ENCODE assay signal across 8 cellular contexts in genomic region chr19:40798223-40798996, GRCh38. TPM values are rescaled to one million over a fixed set of nuclear protein-coding genes. Genes with fewer than 3 reads are reported as not detected.
DNase-seq lines count a peak whose midpoint lies in the region; ATAC-seq and TF ChIP-seq lines count a peak whose summit lies in the region.

No MANE protein-coding gene starts in this region.

- peaks cover 42% of the 10 kb centered on the region for H3K4me1 Mint-ChIP-seq in activated T-helper 2 cell treated with anti-CD3 and anti-CD28 coated beads, Interferon-gamma antibody, Interleukin-2, Interleukin-4, amounts not matched to agents 10 μg/mL and 5 μg/mL and 100 μg/mL, durations not matched to agents 14 hours and 24 hours and 36 hours (ENCODE audit: low read depth)
- H3K4me1 Mint-ChIP-seq in natural killer cell treated with Interleukin-12 subunit alpha and Interleukin-12 subunit beta and Interleukin-15 and Interleukin-18, amount 100 ng/mL, for 72 hours (ENCODE audit: low read depth in 2 of 2), result peaks cover 53 to 54% of the 10 kb centered on the region in 2 donors

- peaks cover 34% of the 10 kb centered on the region for H3K36me3 Mint-ChIP-seq in activated T-helper 2 cell treated with anti-CD3 and anti-CD28 coated beads, Interferon-gamma antibody, Interleukin-2, Interleukin-4, amounts not matched to agents 10 μg/mL and 5 μg/mL and 100 μg/mL, durations not matched to agents 14 hours and 24 hours and 36 hours (ENCODE audit: low read depth)
- peaks cover 16% of the 10 kb centered on the region for H3K36me3 Mint-ChIP-seq in natural killer cell treated with Interleukin-12 subunit alpha and Interleukin-12 subunit beta and Interleukin-15 and Interleukin-18, amount 100 ng/mL, for 72 hours

- intact Hi-C loops in activated T-helper 2 cell treated with anti-CD3 and anti-CD28 coated beads, Interferon-gamma antibody, Interleukin-2, Interleukin-4, amounts not matched to agents 10 μg/mL and 5 μg/mL and 100 μg/mL, durations not matched to agents 14 hours and 24 hours and 36 hours (cut with micrococcal nuclease), result loop anchor here (1.0 to 5.0 kb wide), 5 partner anchors 20 to 1391 kb away; partner anchors contain the start of genes COQ8B, ITPKC, RAB4B and SNRPA

- H3K27ac Mint-ChIP-seq in activated T-helper 2 cell treated with anti-CD3 and anti-CD28 coated beads, Interferon-gamma antibody, Interleukin-2, Interleukin-4, amounts not matched to agents 10 μg/mL and 5 μg/mL and 100 μg/mL, durations not matched to agents 14 hours and 24 hours and 36 hours, result peak overlapping the region; percentile 94
- H3K27ac Mint-ChIP-seq in natural killer cell treated with Interleukin-12 subunit alpha and Interleukin-12 subunit beta and Interleukin-15 and Interleukin-18, amount 100 ng/mL, for 72 hours, result peak overlapping the region; percentile 97 to 99

- peak overlapping the region; percentile 86 for H3K9ac ChIP-seq in ES-I3 (ENCODE audit: low read depth, low read length)

- no peaks in the 10 kb centered on the region; the same call in 1 of the 2 replicates for H3K36me3 ChIP-seq in ES-I3 (ENCODE audit: insufficient read depth, low read length)

- TF ChIP-seq CTCF in LNCaP clone FGC (IDR thresholded peaks at IDR 0.05; ENCODE audit: control insufficient read depth, extremely low read depth, insufficient read depth) (0 out of 2 replicates have a peak, but pooled peaks have one; percentile 2), fibroblast of pulmonary artery (IDR thresholded peaks at IDR 0.05; ENCODE audit: low read length, missing control alignments) (peak; percentile 50)

- H3K4me3 ChIP-seq in LNCaP clone FGC (ENCODE audit: low read depth, low read length), result peak overlapping the region; percentile 55
- peak overlapping the region; percentile 52 for H3K4me3 ChIP-seq in fibroblast of pulmonary artery (replicated peaks; ENCODE audit: low read depth, low read length)

- no peaks in the 10 kb centered on the region for H3K9me3 Mint-ChIP-seq in activated T-helper 2 cell treated with anti-CD3 and anti-CD28 coated beads, Interferon-gamma antibody, Interleukin-2, Interleukin-4, amounts not matched to agents 10 μg/mL and 5 μg/mL and 100 μg/mL, durations not matched to agents 14 hours and 24 hours and 36 hours
- no peaks in the 10 kb centered on the region for H3K9me3 Mint-ChIP-seq in natural killer cell treated with Interleukin-12 subunit alpha and Interleukin-12 subunit beta and Interleukin-15 and Interleukin-18, amount 100 ng/mL, for 72 hours

- no peaks in the 10 kb centered on the region for H3K27me3 Mint-ChIP-seq in activated T-helper 2 cell treated with anti-CD3 and anti-CD28 coated beads, Interferon-gamma antibody, Interleukin-2, Interleukin-4, amounts not matched to agents 10 μg/mL and 5 μg/mL and 100 μg/mL, durations not matched to agents 14 hours and 24 hours and 36 hours (ENCODE audit: low read depth)
- no peaks in the 10 kb centered on the region for H3K27me3 Mint-ChIP-seq in natural killer cell treated with Interleukin-12 subunit alpha and Interleukin-12 subunit beta and Interleukin-15 and Interleukin-18, amount 100 ng/mL, for 72 hours

- ATAC-seq in natural killer cell treated with Interleukin-12 subunit alpha and Interleukin-12 subunit beta and Interleukin-15 and Interleukin-18, amount 100 ng/mL, for 72 hours, result peak; percentile 63 to 88

- peak overlapping the region; percentile 88 for H3K4me3 Mint-ChIP-seq in activated T-helper 2 cell treated with anti-CD3 and anti-CD28 coated beads, Interferon-gamma antibody, Interleukin-2, Interleukin-4, amounts not matched to agents 10 μg/mL and 5 μg/mL and 100 μg/mL, durations not matched to agents 14 hours and 24 hours and 36 hours (ENCODE audit: low read depth)
- peak overlapping the region; percentile 94 for H3K4me3 Mint-ChIP-seq in natural killer cell treated with Interleukin-12 subunit alpha and Interleukin-12 subunit beta and Interleukin-15 and Interleukin-18, amount 100 ng/mL, for 72 hours

- no peaks in the 10 kb centered on the region for H3K9me3 ChIP-seq in ES-I3 (ENCODE audit: control insufficient read depth, insufficient read depth, low read length)

- DNase-seq in H4 (ENCODE audit: low spot score) (peak; percentile 98), LNCaP clone FGC (ENCODE audit: low read depth) (peak; percentile 91), RPMI8226 (peak; percentile 99), fibroblast of pulmonary artery (ENCODE audit: low read depth) (peak; percentile 100)
- DNase-seq in activated T-helper 2 cell treated with anti-CD3 and anti-CD28 coated beads, Interferon-gamma antibody, Interleukin-2, Interleukin-4, amounts not matched to agents 10 μg/mL and 5 μg/mL and 100 μg/mL, durations not matched to agents 14 hours and 24 hours and 36 hours (ENCODE audit: low spot score), result peak; percentile 100
- DNase-seq in natural killer cell treated with Interleukin-12 subunit alpha and Interleukin-12 subunit beta and Interleukin-15 and Interleukin-18, amount 100 ng/mL, for 72 hours (ENCODE audit: low spot score), result peak; percentile 100
- peak; percentile 100 for DNase-seq in stimulated activated naive CD4-positive, alpha-beta T cell treated with Interleukin-2 at 50 U/mL for 16 hours (lab: John Stamatoyannopoulos, UW)

- peaks cover 9% of the 10 kb centered on the region; the same call in 1 of the 2 replicates for H3K4me1 ChIP-seq in ES-I3 (ENCODE audit: insufficient read depth, low read length)

RNA-seq across cellular contexts. Expression of gene EGLN2, which starts 0.6 kb away (rescaled TPM):
- 25.7 and 30.5 TPM in 2 replicates for total RNA-seq in H4 (2014; rRNA removed; shearing (Covaris generic))
- total RNA-seq in activated T-helper 2 cell treated with anti-CD3 and anti-CD28 coated beads, Interferon-gamma antibody, Interleukin-2, Interleukin-4, amounts not matched to agents 10 μg/mL and 5 μg/mL and 100 μg/mL, durations not matched to agents 14 hours and 24 hours and 36 hours, result 98.5 and 104 TPM in 2 replicates
- 100 to 1,000 TPM; 119 to 136 TPM for total RNA-seq in natural killer cell treated with Interleukin-12 subunit alpha and Interleukin-12 subunit beta and Interleukin-15 and Interleukin-18, amount 100 ng/mL, for 72 hours

RNA-seq across cellular contexts. Expression of gene RAB4B, which starts 20.4 kb away (rescaled TPM):
- 15.9 and 18.8 TPM in 2 replicates for total RNA-seq in H4 (2014; rRNA removed; shearing (Covaris generic))
- total RNA-seq in activated T-helper 2 cell treated with anti-CD3 and anti-CD28 coated beads, Interferon-gamma antibody, Interleukin-2, Interleukin-4, amounts not matched to agents 10 μg/mL and 5 μg/mL and 100 μg/mL, durations not matched to agents 14 hours and 24 hours and 36 hours, result 50.1 and 50.4 TPM in 2 replicates
- 100 to 1,000 TPM in 1 of 2 donors, 10 to 100 TPM in 1; 83.3 to 128 TPM for total RNA-seq in natural killer cell treated with Interleukin-12 subunit alpha and Interleukin-12 subunit beta and Interleukin-15 and Interleukin-18, amount 100 ng/mL, for 72 hours

RNA-seq across cellular contexts. Expression of gene MIA, which starts 23.1 kb away (rescaled TPM):
- total RNA-seq in H4 (2014; rRNA removed; shearing (Covaris generic)), result 1.1 TPM in 1 of 2 replicates, not detected in the other
- 0.69 TPM in 1 of 2 replicates, not detected in the other for total RNA-seq in activated T-helper 2 cell treated with anti-CD3 and anti-CD28 coated beads, Interferon-gamma antibody, Interleukin-2, Interleukin-4, amounts not matched to agents 10 μg/mL and 5 μg/mL and 100 μg/mL, durations not matched to agents 14 hours and 24 hours and 36 hours
- 1 to 10 TPM; 1.1 to 2.4 TPM for total RNA-seq in natural killer cell treated with Interleukin-12 subunit alpha and Interleukin-12 subunit beta and Interleukin-15 and Interleukin-18, amount 100 ng/mL, for 72 hours

RNA-seq across cellular contexts. Expression of gene SNRPA, which starts 47.4 kb away (rescaled TPM):
- 42.3 and 71.7 TPM in 2 replicates for total RNA-seq in H4 (2014; rRNA removed; shearing (Covaris generic))
- total RNA-seq in activated T-helper 2 cell treated with anti-CD3 and anti-CD28 coated beads, Interferon-gamma antibody, Interleukin-2, Interleukin-4, amounts not matched to agents 10 μg/mL and 5 μg/mL and 100 μg/mL, durations not matched to agents 14 hours and 24 hours and 36 hours, result 257 and 267 TPM in 2 replicates
- 100 to 1,000 TPM in 1 of 2 donors, 10 to 100 TPM in 1; 95.5 to 191 TPM for total RNA-seq in natural killer cell treated with Interleukin-12 subunit alpha and Interleukin-12 subunit beta and Interleukin-15 and Interleukin-18, amount 100 ng/mL, for 72 hours

RNA-seq across cellular contexts. Expression of gene ACTMAP, which starts 48.1 kb away (rescaled TPM):
- total RNA-seq in H4 (2014; rRNA removed; shearing (Covaris generic)), result 0.21 and 0.39 TPM in 2 replicates
- total RNA-seq in activated T-helper 2 cell treated with anti-CD3 and anti-CD28 coated beads, Interferon-gamma antibody, Interleukin-2, Interleukin-4, amounts not matched to agents 10 μg/mL and 5 μg/mL and 100 μg/mL, durations not matched to agents 14 hours and 24 hours and 36 hours, result 13.2 and 14.2 TPM in 2 replicates
- 10 to 100 TPM; 10.9 to 16.6 TPM for total RNA-seq in natural killer cell treated with Interleukin-12 subunit alpha and Interleukin-12 subunit beta and Interleukin-15 and Interleukin-18, amount 100 ng/mL, for 72 hours

Comparison
In these comparisons a context has a peak if more than half of its experiments do, and no peak if none do; other contexts are left out.
1. Peak in every context shown above with its lines: DNase-seq, ATAC-seq and H3K4me3 ChIP-seq.